17 cellular contexts compared by ENCODE assay signal in genomic region chr15:82168296-82168695, GRCh38.
DNase-seq lines count a peak whose midpoint lies in the region; ATAC-seq, FAIRE-seq and TF ChIP-seq lines count a peak whose summit lies in the region.
"Had no signal": no experiment of that assay in that cellular context is flagged by ENCODE, and none has a peak within 500 bp of the region (broad histone marks: within the 10 kb centered on the region; RNA-seq: fewer than 3 reads in every experiment).

No MANE protein-coding gene starts in this region.

- no peaks in the 10 kb centered on the region for H3K79me2 ChIP-seq in HepG2 (ENCODE audit: insufficient read depth, low read length)

- no peaks in the 10 kb centered on the region for H3K9me3 ChIP-seq in HepG2 (ENCODE audit: low read length)
- H3K9me3 ChIP-seq in right lobe of liver: no peaks in the 10 kb centered on the region
- H3K9me3 ChIP-seq in HEK293 (ENCODE audit: control insufficient read depth, insufficient read depth, low read depth, low read length): no peaks in the 10 kb centered on the region
- H3K9me3 ChIP-seq: HAP-1 had no signal

- TF ChIP-seq EP300 in HepG2 (IDR thresholded peaks at IDR 0.05; ENCODE audit: low read depth in 2 of 2, low read length in 2 of 2): no peak
- no peak for TF ChIP-seq EP300 in HepG2 (CRISPR knock-in tag; IDR thresholded peaks at IDR 0.05; ENCODE audit: borderline replicate concordance)

- no peaks in the 10 kb centered on the region for H4K20me1 ChIP-seq in HepG2 (ENCODE audit: insufficient read depth, low read length)

- ATAC-seq in HepG2 (no peak), right lobe of liver (no peak), left lobe of liver (no peak)

- no TSS peak for BruUV-seq in HepG2 (replicated peaks; lab: Mats Ljungman, UMichigan)

- intact Hi-C loops in HepG2 (cut with micrococcal nuclease; ENCODE audit: unreplicated experiment) (no loop called here), right lobe of liver (cut with DNase I) (no loop called here)

- no peak overlapping the region for H2AFZ ChIP-seq in HepG2 (ENCODE audit: low read length)

- H3K4me1 ChIP-seq in HepG2 (ENCODE audit: insufficient read depth, low read length): no peaks in the 10 kb centered on the region
- no peaks in the 10 kb centered on the region for H3K4me1 ChIP-seq in right lobe of liver
- H3K4me1 ChIP-seq in HEK293 (ENCODE audit: control insufficient read depth, insufficient read depth, low read length): no peaks in the 10 kb centered on the region

- in situ Hi-C loops in HepG2 (cut with HindIII; ENCODE audit: extremely low pct_ligation_motif_present, low pct_unique_long_range_greater_than_20kb): no loop called here

- POLR2A ChIA-PET in HepG2 (lab: Yijun Ruan, JAX) (no interaction called here), HEK293 (lab: Yijun Ruan, JAX) (no interaction called here)

- no peak for DNase-seq in HepG2 (ENCODE audit: low spot score)
- DNase-seq in right lobe of liver: no peak
- DNase-seq in fibroblast of mammary gland (ENCODE audit: low read depth): peak; percentile 31
- DNase-seq in skeletal muscle cell (ENCODE audit: low read depth): peak; percentile 72
- DNase-seq in amygdala (lab: John Stamatoyannopoulos, UW): no peak
- DNase-seq in left lobe of liver (ENCODE audit: low spot score): no peak
- DNase-seq: C1 segment of cervical spinal cord; Calu3; CD4-positive, alpha-beta T cell; DMS 273 treated with DMSO at 0.1 percent for 48 hours had no signal

- TF ChIP-seq RAD21 in HepG2 (CRISPR knock-in tag; IDR thresholded peaks at IDR 0.05): no peak

- H3K9ac ChIP-seq in HepG2 (ENCODE audit: insufficient read depth, low read depth, low read length): no peak overlapping the region

- CTCF ChIA-PET in HepG2 (lab: Yijun Ruan, JAX; ENCODE audit: low intra/inter-chr PET ratio, low total read pairs): no interaction called here
- CTCF ChIA-PET in HEK293 (lab: Yijun Ruan, JAX): interaction anchor here (1.0 to 1.2 kb wide), 3 partner anchors 28 to 688 kb away, joined by 3 read pairs; no protein-coding TSS in a partner anchor

- TF ChIP-seq CTCF in HepG2 (CRISPR knock-in tag; IDR thresholded peaks at IDR 0.05) (no peak), right lobe of liver (IDR thresholded peaks at IDR 0.05) (no peak), HEK293 (tag by site-specific recombination; IDR thresholded peaks at IDR 0.05) (no peak), fibroblast of mammary gland (conservative IDR thresholded peaks at IDR 0.05; ENCODE audit: control insufficient read depth, insufficient read depth, low read depth, low read length) (no peak)

- no peak for TF ChIP-seq POLR2A in HepG2 (IDR thresholded peaks at IDR 0.05; ENCODE audit: insufficient read depth in 1 of 2, low read depth in 2 of 2, low read length in 2 of 2)
- no peak for TF ChIP-seq POLR2A in right lobe of liver (IDR thresholded peaks at IDR 0.05)

- H3K27ac ChIP-seq in HepG2 (ENCODE audit: extremely low read length, insufficient read depth, low read length): no peak overlapping the region
- no peak overlapping the region for H3K27ac ChIP-seq in right lobe of liver
- no peak overlapping the region for H3K27ac ChIP-seq in HEK293 (ENCODE audit: extremely low read depth, low read depth, low read length)

- H3K4me2 ChIP-seq in HepG2 (ENCODE audit: low read depth, low read length): no peak overlapping the region

- H3K4me3 ChIP-seq in HepG2 (replicated peaks in 1 of 3; ENCODE audit: insufficient read depth in 1 of 3, low read depth in 2 of 3, low read length in 3 of 3) (no peak overlapping the region), right lobe of liver (no peak overlapping the region), HEK293 (ENCODE audit: low read depth, low read length) (no peak overlapping the region), fibroblast of mammary gland (ENCODE audit: control insufficient read depth, low read depth, low read length) (no peak overlapping the region), skeletal muscle cell (ENCODE audit: low read depth, low read length) (no peak overlapping the region)
- H3K4me3 ChIP-seq: HAP-1 had no signal

- no peak for FAIRE-seq in HepG2 (lab: Jason Lieb, UNC)
- FAIRE-seq: A204.1, G401.6, GM12891, H1, HTR-8/SVneo had no signal

- H3K27me3 ChIP-seq in HepG2 (ENCODE audit: control insufficient read depth in 1 of 2, insufficient read depth in 2 of 2, low read length in 2 of 2) (no peaks in the 10 kb centered on the region), right lobe of liver (no peaks in the 10 kb centered on the region)

- H3K36me3 ChIP-seq in HepG2 (replicated peaks in 1 of 2; ENCODE audit: control insufficient read depth in 1 of 2, insufficient read depth in 2 of 2, low read length in 2 of 2) (peaks cover under 1 to 7% of the 10 kb centered on the region in 2 experiments; a peak in 2 of 5 replicates), right lobe of liver (no peaks in the 10 kb centered on the region), HEK293 (ENCODE audit: control insufficient read depth in 2 of 2, insufficient read depth in 1 of 2, low read length in 2 of 2) (peaks cover 4 to 7% of the 10 kb centered on the region in 2 experiments; a peak in 1 of 3 replicates)
- H3K36me3 ChIP-seq: HAP-1 had no signal

- WGBS in HepG2 (ENCODE audit: low lambda C conversion rate): over 99% methylated on average over 8 of the region's 8 CpGs
- WGBS in right lobe of liver (ENCODE audit: insufficient coverage, low coverage, low lambda C conversion rate, missing lambda C conversion rate): 100% methylated on average over 8 of the region's 8 CpGs

TF ChIP-seq in HepG2, 621 proteins besides CTCF, POLR2A, EP300 and RAD21:
- TF ChIP-seq ATF7 (IDR thresholded peaks at IDR 0.05) (peak; percentile 28; the same call in 1 of the 2 replicates), ATF7 (CRISPR knock-in tag; IDR thresholded peaks at IDR 0.05) (no peak), PAX8 (CRISPR knock-in tag; IDR thresholded peaks at IDR 0.05; ENCODE audit: borderline replicate concordance) (no peak), KLF11 (CRISPR knock-in tag; IDR thresholded peaks at IDR 0.05) (no peak)

TF ChIP-seq in HEK293, 187 proteins besides CTCF, POLR2A, EP300 and RAD21 (continues in another document):
- TF ChIP-seq ZNF138 (tag by site-specific recombination; IDR thresholded peaks at IDR 0.05; ENCODE audit: borderline replicate concordance): no peak
- no peak for TF ChIP-seq ZFP37 (tag by site-specific recombination; IDR thresholded peaks at IDR 0.05)
- TF ChIP-seq ZEB2 (tag by site-specific recombination; IDR thresholded peaks at IDR 0.05): peak; percentile 69; the same call in 1 of the 2 replicates
- no peak for TF ChIP-seq ZBTB6 (tag by site-specific recombination; IDR thresholded peaks at IDR 0.05)
- TF ChIP-seq PRDM4 (tag by site-specific recombination; IDR thresholded peaks at IDR 0.05): no peak
- TF ChIP-seq ZNF221 (tag by site-specific recombination; IDR thresholded peaks at IDR 0.05; ENCODE audit: borderline replicate concordance): no peak
- no peak for TF ChIP-seq SP3 (tag by site-specific recombination; IDR thresholded peaks at IDR 0.05)
- TF ChIP-seq ATF2 (tag by site-specific recombination; IDR thresholded peaks at IDR 0.05; ENCODE audit: low read depth): peak; percentile 82
- TF ChIP-seq ZNF302 (tag by site-specific recombination; IDR thresholded peaks at IDR 0.05; ENCODE audit: low read depth): no peak
- TF ChIP-seq ZNF76 (tag by site-specific recombination; IDR thresholded peaks at IDR 0.05; ENCODE audit: borderline replicate concordance, low read depth): no peak
- peak; percentile 73 for TF ChIP-seq SCRT2 (tag by site-specific recombination; IDR thresholded peaks at IDR 0.05)
- no peak for TF ChIP-seq ZNF555 (tag by site-specific recombination; conservative IDR thresholded peaks at IDR 0.05)
- no peak for TF ChIP-seq ZNF112 (tag by site-specific recombination; IDR thresholded peaks at IDR 0.05)
- TF ChIP-seq ZNF10 (tag by site-specific recombination; IDR thresholded peaks at IDR 0.05): no peak
- no peak for TF ChIP-seq WT1 (tag by site-specific recombination; IDR thresholded peaks at IDR 0.05)
- no peak for TF ChIP-seq ZNF354C (tag by site-specific recombination; IDR thresholded peaks at IDR 0.05; ENCODE audit: borderline replicate concordance, low read depth)

Comparison
In these comparisons a context has a peak if more than half of its experiments do, and no peak if none do; other contexts are left out.
1. DNase-seq: peak in fibroblast of mammary gland (single experiment) and skeletal muscle cell (single experiment); none in HepG2 (single experiment), right lobe of liver (0 of 3), amygdala (0 of 56) and left lobe of liver (single experiment).
2. Of the 63 proteins assayed by ChIP-seq in both HepG2 and HEK293: peak only in HepG2: none; only in HEK293: ATF2; in both: none; in neither: 62.